ENCODE assay signal across 25 cellular contexts in the genomic region with DNA sequence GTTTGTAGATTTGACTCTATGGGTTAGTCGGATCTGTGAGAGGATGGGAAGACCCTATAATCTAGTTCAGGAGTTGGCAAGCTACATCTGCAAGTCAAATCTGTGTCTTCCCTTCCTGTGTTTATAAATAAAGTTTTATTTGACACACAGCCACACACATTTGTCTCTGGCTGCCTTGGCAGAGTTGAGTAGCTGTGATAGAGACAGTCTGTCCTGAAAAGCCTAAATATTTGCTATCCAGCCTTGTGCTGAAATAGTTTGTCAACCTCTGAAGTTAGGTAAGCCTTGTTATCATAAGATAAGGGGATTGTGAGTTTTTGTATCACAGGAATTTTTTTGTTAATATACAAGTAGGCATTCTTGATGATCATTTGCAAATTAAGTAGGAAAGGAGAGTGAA.
DNase-seq lines count a peak whose midpoint lies in the region; ATAC-seq, FAIRE-seq and TF ChIP-seq lines count a peak whose summit lies in the region.
"Had no signal": no experiment of that assay in that cellular context is flagged by ENCODE, and none has a peak within 500 bp of the region (broad histone marks: within the 10 kb centered on the region; RNA-seq: fewer than 3 reads in every experiment).

No MANE protein-coding gene starts in this region.

- H3K27me3 ChIP-seq in PC-3 (ENCODE audit: low read length) (no peaks in the 10 kb centered on the region), HepG2 (ENCODE audit: control insufficient read depth in 1 of 2, insufficient read depth in 2 of 2, low read length in 2 of 2) (no peaks in the 10 kb centered on the region; a peak in 1 of 5 replicates), stomach (no peaks in the 10 kb centered on the region)
- H3K27me3 ChIP-seq: brain microvascular endothelial cell, dorsolateral prefrontal cortex, gastrocnemius medialis, Peyer's patch, upper lobe of left lung had no signal

- H3K36me3 ChIP-seq in PC-3 (ENCODE audit: low read depth, low read length) (no peaks in the 10 kb centered on the region), HepG2 (replicated peaks in 1 of 2; ENCODE audit: control insufficient read depth in 1 of 2, insufficient read depth in 2 of 2, low read length in 2 of 2) (no peaks in the 10 kb centered on the region), stomach (no peaks in the 10 kb centered on the region)
- H3K36me3 ChIP-seq: brain microvascular endothelial cell, gastrocnemius medialis, Peyer's patch, spleen, upper lobe of left lung had no signal

- H3K9me3 ChIP-seq in PC-3 (ENCODE audit: low read length): no peaks in the 10 kb centered on the region
- H3K9me3 ChIP-seq in HepG2 (ENCODE audit: low read length): no peaks in the 10 kb centered on the region
- no peaks in the 10 kb centered on the region for H3K9me3 ChIP-seq in stomach
- H3K9me3 ChIP-seq: gastrocnemius medialis, Peyer's patch, upper lobe of left lung had no signal

- H3K79me2 ChIP-seq in PC-3 (ENCODE audit: low read length): no peaks in the 10 kb centered on the region
- H3K79me2 ChIP-seq in HepG2 (ENCODE audit: insufficient read depth, low read length): peaks cover 29% of the 10 kb centered on the region

- H3K9ac ChIP-seq in PC-3 (ENCODE audit: low read length): no peak overlapping the region
- no peak overlapping the region for H3K9ac ChIP-seq in HepG2 (ENCODE audit: insufficient read depth, low read depth, low read length)

- in situ Hi-C loops in HepG2 (cut with HindIII; ENCODE audit: extremely low pct_ligation_motif_present, low pct_unique_long_range_greater_than_20kb): no loop called here

- H3K9me2 ChIP-seq in PC-3 (replicated peaks; ENCODE audit: low read length): no peaks in the 10 kb centered on the region

- H3K27ac ChIP-seq in PC-3 (ENCODE audit: low read length) (no peak overlapping the region), HepG2 (ENCODE audit: extremely low read length, insufficient read depth, low read length) (no peak overlapping the region), stomach (peak overlapping the region; percentile 46 to 83 (median 77))
- H3K27ac ChIP-seq: brain microvascular endothelial cell, gastrocnemius medialis, spleen, upper lobe of left lung had no signal

- FAIRE-seq in HepG2 (lab: Jason Lieb, UNC): no peak

- BruUV-seq in PC-3 (replicated peaks; lab: Mats Ljungman, UMichigan) (no TSS peak), HepG2 (replicated peaks; lab: Mats Ljungman, UMichigan) (no TSS peak)

- WGBS in HepG2 (ENCODE audit: low lambda C conversion rate): 96% methylated on average over 1 of the region's 1 CpG
- 72 to 87% (median 83%) methylated on average over 1 of the region's 1 CpG for WGBS in stomach, 5 donors

- H3K4me3 ChIP-seq in PC-3 (ENCODE audit: low read length) (no peak overlapping the region), HepG2 (replicated peaks in 1 of 3; ENCODE audit: insufficient read depth in 1 of 3, low read depth in 2 of 3, low read length in 3 of 3) (no peak overlapping the region), stomach (no peak overlapping the region)
- H3K4me3 ChIP-seq: dorsolateral prefrontal cortex, gastrocnemius medialis, Peyer's patch, spleen, upper lobe of left lung had no signal

- no peak for TF ChIP-seq RAD21 in HepG2 (CRISPR knock-in tag; IDR thresholded peaks at IDR 0.05)

- TF ChIP-seq CTCF in PC-3 (conservative IDR thresholded peaks at IDR 0.05; ENCODE audit: low read depth, low read length): no peak
- no peak for TF ChIP-seq CTCF in HepG2 (CRISPR knock-in tag; IDR thresholded peaks at IDR 0.05)
- TF ChIP-seq CTCF in stomach (IDR thresholded peaks at IDR 0.05): no peak

- no peaks in the 10 kb centered on the region for H3F3A ChIP-seq in PC-3 (ENCODE audit: low read length, unreplicated experiment)

- CTCF ChIA-PET in PC-3 (lab: Charles Lee) (no interaction called here), HepG2 (lab: Yijun Ruan, JAX; ENCODE audit: low intra/inter-chr PET ratio, low total read pairs) (no interaction called here)

- POLR2A ChIA-PET in PC-3 (lab: Charles Lee; ENCODE audit: unreplicated experiment): interaction anchor here (0.6 kb wide), 1 partner anchor 306 kb away, joined by 5 read pairs; no protein-coding TSS in a partner anchor
- POLR2A ChIA-PET in HepG2 (lab: Yijun Ruan, JAX): interaction anchor here (1.0 to 1.5 kb wide), 3 partner anchors 10 to 20 kb away, joined by 3 to 6 read pairs (median 3); no protein-coding TSS in a partner anchor

- no peak for TF ChIP-seq EP300 in HepG2 (IDR thresholded peaks at IDR 0.05; ENCODE audit: low read depth in 2 of 2, low read length in 2 of 2)
- no peak for TF ChIP-seq EP300 in HepG2 (CRISPR knock-in tag; IDR thresholded peaks at IDR 0.05; ENCODE audit: borderline replicate concordance)
- no peak for TF ChIP-seq EP300 in stomach (IDR thresholded peaks at IDR 0.05)

- TF ChIP-seq POLR2A in HepG2 (IDR thresholded peaks at IDR 0.05; ENCODE audit: insufficient read depth in 1 of 2, low read depth in 2 of 2, low read length in 2 of 2) (no peak), stomach (IDR thresholded peaks at IDR 0.05) (no peak)

- peak overlapping the region; percentile 39 for H3K4me2 ChIP-seq in PC-3 (ENCODE audit: low read length)
- no peak overlapping the region for H3K4me2 ChIP-seq in HepG2 (ENCODE audit: low read depth, low read length)

- no peak overlapping the region for H2AFZ ChIP-seq in PC-3 (ENCODE audit: low read length)
- H2AFZ ChIP-seq in HepG2 (ENCODE audit: low read length): no peak overlapping the region

- H4K20me1 ChIP-seq in PC-3 (ENCODE audit: low read length) (no peaks in the 10 kb centered on the region), HepG2 (ENCODE audit: insufficient read depth, low read length) (no peaks in the 10 kb centered on the region)

- intact Hi-C loops in PC-3 (cut with micrococcal nuclease) (no loop called here), HepG2 (cut with micrococcal nuclease; ENCODE audit: unreplicated experiment) (loop anchor here (5.0 kb wide), 1 partner anchor 546 kb away; no protein-coding TSS in a partner anchor), stomach (cut with DNase I; ENCODE audit: low total_unique reads) (no loop called here), left ventricle myocardium superior (cut with micrococcal nuclease) (no loop called here)

- DNase-seq in DMS153 treated with DMSO at 0.1 percent for 48 hours (lab: John Stamatoyannopoulos, UW; ENCODE audit: unreplicated experiment): peak; percentile 90
- no peak for DNase-seq in PC-3
- peak; percentile 54 for DNase-seq in HepG2 (ENCODE audit: low spot score)
- DNase-seq in stomach: no peak
- DNase-seq in left ventricle myocardium superior: no peak
- DNase-seq: activated CD4-positive, alpha-beta T cell treated with anti-CD3 and anti-CD28 coated beads, Interleukin-2, amount 10 ng/mL, durations not matched to agents 24 days and 14 days; activated naive CD4-positive, alpha-beta T cell; activated T-cell treated with anti-CD3 and anti-CD28 coated beads, Interleukin-2, amount 50 U/mL, for 72 hours; brain microvascular endothelial cell; dorsolateral prefrontal cortex; gastrocnemius medialis; GOT3; hippocampal formation; naive thymus-derived CD8-positive, alpha-beta T cell; NCI-H446 treated with DMSO at 0.1 percent for 48 hours; Peyer's patch; retina; SHP77 treated with DMSO at 0.1 percent for 48 hours; spleen; stimulated activated CD4-positive, alpha-beta T cell treated with anti-CD3 and anti-CD28 coated beads, Interleukin-2, amount 100 ng/mL, for 48 hours; SW 1271; T1000; upper lobe of left lung had no signal

- ATAC-seq in PC-3: no peak
- peak; percentile 62 for ATAC-seq in HepG2
- ATAC-seq in GM21619 (IDR thresholded peaks at IDR 0.05; ENCODE audit: unreplicated experiment): no peak
- ATAC-seq in HG03196 (IDR thresholded peaks at IDR 0.05; ENCODE audit: unreplicated experiment): no peak
- no peak for ATAC-seq in left ventricle myocardium superior
- ATAC-seq: activated T-cell treated with anti-CD3 and anti-CD28 coated beads, Interleukin-2, amount 50 U/mL, for 72 hours; gastrocnemius medialis; naive thymus-derived CD8-positive, alpha-beta T cell had no signal

- H3K4me1 ChIP-seq in PC-3 (ENCODE audit: insufficient read depth, low read length) (peaks cover 20% of the 10 kb centered on the region), HepG2 (ENCODE audit: insufficient read depth, low read length) (peaks cover 40% of the 10 kb centered on the region), stomach (peaks cover 9 to 68% (median 40%) of the 10 kb centered on the region in 4 donors)
- H3K4me1 ChIP-seq: gastrocnemius medialis, spleen had no signal

TF ChIP-seq in HepG2, 621 proteins besides CTCF, POLR2A, EP300 and RAD21 (continues in another document):
- TF ChIP-seq ZBTB21 (CRISPR knock-in tag; IDR thresholded peaks at IDR 0.05): no peak
- no peak for TF ChIP-seq SOX13 (IDR thresholded peaks at IDR 0.05)
- TF ChIP-seq SOX13 (CRISPR knock-in tag; conservative IDR thresholded peaks at IDR 0.05 in 1 of 2, IDR thresholded peaks at IDR 0.05 in 1 of 2): 0 out of 4 replicates have a peak, but pooled peaks of 1 of the 2 experiments have one; percentile 8
- TF ChIP-seq TRIM24 (CRISPR knock-in tag; IDR thresholded peaks at IDR 0.05): no peak
- TF ChIP-seq, protein P1, sequence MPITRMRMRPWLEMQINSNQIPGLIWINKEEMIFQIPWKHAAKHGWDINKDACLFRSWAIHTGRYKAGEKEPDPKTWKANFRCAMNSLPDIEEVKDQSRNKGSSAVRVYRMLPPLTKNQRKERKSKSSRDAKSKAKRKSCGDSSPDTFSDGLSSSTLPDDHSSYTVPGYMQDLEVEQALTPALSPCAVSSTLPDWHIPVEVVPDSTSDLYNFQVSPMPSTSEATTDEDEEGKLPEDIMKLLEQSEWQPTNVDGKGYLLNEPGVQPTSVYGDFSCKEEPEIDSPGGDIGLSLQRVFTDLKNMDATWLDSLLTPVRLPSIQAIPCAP (CRISPR knock-in tag; IDR thresholded peaks at IDR 0.05; ENCODE audit: low read depth): no peak
- TF ChIP-seq RORA (CRISPR knock-in tag; IDR thresholded peaks at IDR 0.05): no peak
- peak; percentile 77 for TF ChIP-seq BCL6 (CRISPR knock-in tag; IDR thresholded peaks at IDR 0.05)
- no peak for TF ChIP-seq NFYB (CRISPR knock-in tag; IDR thresholded peaks at IDR 0.05)
- no peak for TF ChIP-seq ZNF367 (CRISPR knock-in tag; IDR thresholded peaks at IDR 0.05; ENCODE audit: borderline replicate concordance)

Comparison
In these comparisons a context has a peak if more than half of its experiments do, and no peak if none do; other contexts are left out.
1. DNase-seq: peak in DMS153 treated with DMSO at 0.1 percent for 48 hours (single experiment) and HepG2 (single experiment); none in PC-3 (single experiment), stomach (single experiment) and left ventricle myocardium superior (single experiment).
2. H3K27ac ChIP-seq: peak in stomach (5 of 5); none in PC-3 (single experiment) and HepG2 (single experiment).